ENCODE assay signal across 2 cellular contexts in genomic region chr15:53627279-53627678, GRCh38.
A peak's percentile ranks its signal among the peaks of the same experiment; 100 is the strongest.
TF ChIP-seq lines count a peak whose summit lies in the region.

No MANE protein-coding gene starts in this region.

TF ChIP-seq in A549, 52 proteins besides CTCF, POLR2A, EP300 and RAD21 (continued from another document):
- TF ChIP-seq POLR2AphosphoS2 (conservative IDR thresholded peaks at IDR 0.05; ENCODE audit: low read length) (no peak), CEBPB (IDR thresholded peaks at IDR 0.05) (peak; percentile 39 to 43; a peak in 2 of 4 replicates), MAZ (IDR thresholded peaks at IDR 0.05; ENCODE audit: borderline replicate concordance, low read depth, low read length) (no peak), FOSL2 (IDR thresholded peaks at IDR 0.05) (no peak), FOSL2 (CRISPR knock-in tag; IDR thresholded peaks at IDR 0.05) (0 out of 2 replicates have a peak, but pooled peaks have one; percentile 30), NFE2L2 (conservative IDR thresholded peaks at IDR 0.05; ENCODE audit: low read length) (no peak), CBX2 (IDR thresholded peaks at IDR 0.05; ENCODE audit: borderline replicate concordance, low read depth) (no peak), ZC3H11A (IDR thresholded peaks at IDR 0.05) (no peak)
- TF ChIP-seq, protein P1, sequence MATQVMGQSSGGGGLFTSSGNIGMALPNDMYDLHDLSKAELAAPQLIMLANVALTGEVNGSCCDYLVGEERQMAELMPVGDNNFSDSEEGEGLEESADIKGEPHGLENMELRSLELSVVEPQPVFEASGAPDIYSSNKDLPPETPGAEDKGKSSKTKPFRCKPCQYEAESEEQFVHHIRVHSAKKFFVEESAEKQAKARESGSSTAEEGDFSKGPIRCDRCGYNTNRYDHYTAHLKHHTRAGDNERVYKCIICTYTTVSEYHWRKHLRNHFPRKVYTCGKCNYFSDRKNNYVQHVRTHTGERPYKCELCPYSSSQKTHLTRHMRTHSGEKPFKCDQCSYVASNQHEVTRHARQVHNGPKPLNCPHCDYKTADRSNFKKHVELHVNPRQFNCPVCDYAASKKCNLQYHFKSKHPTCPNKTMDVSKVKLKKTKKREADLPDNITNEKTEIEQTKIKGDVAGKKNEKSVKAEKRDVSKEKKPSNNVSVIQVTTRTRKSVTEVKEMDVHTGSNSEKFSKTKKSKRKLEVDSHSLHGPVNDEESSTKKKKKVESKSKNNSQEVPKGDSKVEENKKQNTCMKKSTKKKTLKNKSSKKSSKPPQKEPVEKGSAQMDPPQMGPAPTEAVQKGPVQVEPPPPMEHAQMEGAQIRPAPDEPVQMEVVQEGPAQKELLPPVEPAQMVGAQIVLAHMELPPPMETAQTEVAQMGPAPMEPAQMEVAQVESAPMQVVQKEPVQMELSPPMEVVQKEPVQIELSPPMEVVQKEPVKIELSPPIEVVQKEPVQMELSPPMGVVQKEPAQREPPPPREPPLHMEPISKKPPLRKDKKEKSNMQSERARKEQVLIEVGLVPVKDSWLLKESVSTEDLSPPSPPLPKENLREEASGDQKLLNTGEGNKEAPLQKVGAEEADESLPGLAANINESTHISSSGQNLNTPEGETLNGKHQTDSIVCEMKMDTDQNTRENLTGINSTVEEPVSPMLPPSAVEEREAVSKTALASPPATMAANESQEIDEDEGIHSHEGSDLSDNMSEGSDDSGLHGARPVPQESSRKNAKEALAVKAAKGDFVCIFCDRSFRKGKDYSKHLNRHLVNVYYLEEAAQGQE (IDR thresholded peaks at IDR 0.05), result no peak
- TF ChIP-seq, protein P2, sequence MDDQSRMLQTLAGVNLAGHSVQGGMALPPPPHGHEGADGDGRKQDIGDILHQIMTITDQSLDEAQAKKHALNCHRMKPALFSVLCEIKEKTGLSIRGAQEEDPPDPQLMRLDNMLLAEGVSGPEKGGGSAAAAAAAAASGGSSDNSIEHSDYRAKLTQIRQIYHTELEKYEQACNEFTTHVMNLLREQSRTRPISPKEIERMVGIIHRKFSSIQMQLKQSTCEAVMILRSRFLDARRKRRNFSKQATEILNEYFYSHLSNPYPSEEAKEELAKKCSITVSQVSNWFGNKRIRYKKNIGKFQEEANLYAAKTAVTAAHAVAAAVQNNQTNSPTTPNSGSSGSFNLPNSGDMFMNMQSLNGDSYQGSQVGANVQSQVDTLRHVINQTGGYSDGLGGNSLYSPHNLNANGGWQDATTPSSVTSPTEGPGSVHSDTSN (IDR thresholded peaks at IDR 0.05), result no peak
TF ChIP-seq in A549: peak in this region for 2.

TF ChIP-seq in IMR-90, 13 proteins besides CTCF, POLR2A, EP300 and RAD21:
- TF ChIP-seq, protein P3, sequence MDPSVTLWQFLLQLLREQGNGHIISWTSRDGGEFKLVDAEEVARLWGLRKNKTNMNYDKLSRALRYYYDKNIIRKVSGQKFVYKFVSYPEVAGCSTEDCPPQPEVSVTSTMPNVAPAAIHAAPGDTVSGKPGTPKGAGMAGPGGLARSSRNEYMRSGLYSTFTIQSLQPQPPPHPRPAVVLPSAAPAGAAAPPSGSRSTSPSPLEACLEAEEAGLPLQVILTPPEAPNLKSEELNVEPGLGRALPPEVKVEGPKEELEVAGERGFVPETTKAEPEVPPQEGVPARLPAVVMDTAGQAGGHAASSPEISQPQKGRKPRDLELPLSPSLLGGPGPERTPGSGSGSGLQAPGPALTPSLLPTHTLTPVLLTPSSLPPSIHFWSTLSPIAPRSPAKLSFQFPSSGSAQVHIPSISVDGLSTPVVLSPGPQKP (IDR thresholded peaks at IDR 0.05; ENCODE audit: borderline replicate concordance, low read depth, low read length), result no peak
- peak; percentile 25; the same call in 1 of the 2 replicates for TF ChIP-seq CEBPB (IDR thresholded peaks at IDR 0.05; ENCODE audit: low read depth, low read length)
